26 cellular contexts compared by ENCODE assay signal in genomic region chr11:11531127-11531526, GRCh38.
DNase-seq lines count a peak whose midpoint lies in the region; ATAC-seq and TF ChIP-seq lines count a peak whose summit lies in the region.
"Had no signal": no experiment of that assay in that cellular context is flagged by ENCODE, and none has a peak within 500 bp of the region (broad histone marks: within the 10 kb centered on the region; RNA-seq: fewer than 3 reads in every experiment).

No MANE protein-coding gene starts in this region.

- 79 to 81% methylated on average over 7 of the region's 7 CpGs for WGBS in heart right ventricle, 2 donors

- H3K4me3 ChIP-seq in heart right ventricle (no peak overlapping the region), left ventricle myocardium inferior (no peak overlapping the region)
- H3K4me3 ChIP-seq: body of pancreas, lung, ovary, PC-9 had no signal

- H3K36me3 ChIP-seq in heart right ventricle (no peaks in the 10 kb centered on the region), left ventricle myocardium inferior (no peaks in the 10 kb centered on the region)
- H3K36me3 ChIP-seq: ovary had no signal

- H3K27me3 ChIP-seq in heart right ventricle (no peaks in the 10 kb centered on the region), left ventricle myocardium inferior (ENCODE audit: low read depth) (no peaks in the 10 kb centered on the region)
- H3K27me3 ChIP-seq: body of pancreas, ovary had no signal

- H3K27ac ChIP-seq in heart right ventricle = peak overlapping the region in 3 of 10 donors; percentile 0 to 95 (median 30)
- no peak overlapping the region for H3K27ac ChIP-seq in left ventricle myocardium inferior (replicated peaks)
- H3K27ac ChIP-seq: 22Rv1, body of pancreas, ovary, PC-9 had no signal

- intact Hi-C loops in heart right ventricle (cut with DNase I) = loop anchor here in 6 of 10 donors (5.0 to 10.0 kb wide), 4 partner anchors 84 to 126 kb away; no protein-coding TSS in a partner anchor
- intact Hi-C loops in left ventricle myocardium inferior (cut with micrococcal nuclease) = loop anchor here (10.0 kb wide), 1 partner anchor 84 kb away; no protein-coding TSS in a partner anchor

- peak; percentile 56 for DNase-seq in DMS 273 (lab: John Stamatoyannopoulos, UW; ENCODE audit: unreplicated experiment)
- DNase-seq in DMS 273 treated with DMSO at 0.1 percent for 48 hours (lab: John Stamatoyannopoulos, UW) = no peak
- no peak for DNase-seq in heart right ventricle
- DNase-seq in left ventricle myocardium inferior = no peak
- no peak for DNase-seq in left lobe of liver (ENCODE audit: low spot score)
- no peak for DNase-seq in dedifferentiated amniotic fluid mesenchymal stem cell (ENCODE audit: extremely low spot score)
- DNase-seq: activated CD4-positive, alpha-beta T cell treated with anti-CD3 and anti-CD28 coated beads, Interleukin-2, amount 10 ng/mL, durations not matched to agents 24 days and 14 days; activated gamma-delta T cell; activated T-cell treated with anti-CD3 and anti-CD28 coated beads, Interleukin-2, amount 50 U/mL, for 24 hours; body of pancreas; CD4-positive, CD25-positive, alpha-beta regulatory T cell; islet precursor cell; KBM-7; MM.1S; NCI-H1417 treated with DMSO at 0.1 percent for 48 hours; nephron progenitor cell; ovary; PC-9; retina; SIG-M5; stimulated activated CD4-positive, alpha-beta T cell treated with anti-CD3 and anti-CD28 coated beads, Interleukin-2, amount 100 ng/mL, for 24 hours; T1000 had no signal

- H3K4me1 ChIP-seq in heart right ventricle (peaks cover 18 to 87% (median 60%) of the 10 kb centered on the region in 9 donors), left ventricle myocardium inferior (peaks cover 84% of the 10 kb centered on the region)
- H3K4me1 ChIP-seq: body of pancreas had no signal

- peak in 7 of 8 donors; percentile 10 to 51 (median 25) for ATAC-seq in heart right ventricle
- ATAC-seq in left lobe of liver = peak; percentile 24
- ATAC-seq in HG02938 (IDR thresholded peaks at IDR 0.05; ENCODE audit: unreplicated experiment) = no peak
- no peak for ATAC-seq in HG02763 (IDR thresholded peaks at IDR 0.05; ENCODE audit: unreplicated experiment)
- ATAC-seq: body of pancreas had no signal

- TF ChIP-seq CTCF in heart right ventricle (IDR thresholded peaks at IDR 0.05) (no peak), left ventricle myocardium inferior (IDR thresholded peaks at IDR 0.05; ENCODE audit: borderline replicate concordance) (no peak)

- H3K9me3 ChIP-seq in heart right ventricle = no peaks in the 10 kb centered on the region
- H3K9me3 ChIP-seq in left ventricle myocardium inferior (replicated peaks) = no peaks in the 10 kb centered on the region
- H3K9me3 ChIP-seq: body of pancreas, ovary had no signal

Comparison
In these comparisons a context has a peak if more than half of its experiments do, and no peak if none do; other contexts are left out.
1. ATAC-seq: peak in heart right ventricle (7 of 8) and left lobe of liver (single experiment); none in HG02938 (single experiment) and HG02763 (single experiment).